8 cellular contexts compared by ENCODE assay signal in genomic region chr7:100603697-100604077, GRCh38. TPM values are rescaled to one million over a fixed set of nuclear protein-coding genes. Genes with fewer than 3 reads are reported as not detected.
A peak's percentile ranks its signal among the peaks of the same experiment; 100 is the strongest.
DNase-seq lines count a peak whose midpoint lies in the region; ATAC-seq and TF ChIP-seq lines count a peak whose summit lies in the region.

No MANE protein-coding gene starts in this region.

- CTCF ChIA-PET in activated CD4-positive, alpha-beta T cell treated with anti-CD3 and anti-CD28 coated beads, Interleukin-2, amount 10 ng/mL, durations not matched to agents 7 days and 5 days (lab: Charles Lee), result interaction anchor here (0.6 to 2.1 kb wide), 6 partner anchors 14 to 102 kb away, joined by 3 to 6 read pairs (median 5); partner anchors contain the start of genes FBXO24 and POP7

- in situ Hi-C loops in KBM-7 (cut with MboI; ENCODE audit: low pct_unique_long_range_greater_than_20kb, low sequenced_read_pairs), result no loop called here

- H3K27ac ChIP-seq in gastroesophageal sphincter, result peak overlapping the region; percentile 5 to 87 (median 83)

- no peak for TF ChIP-seq CTCF in gastroesophageal sphincter (IDR thresholded peaks at IDR 0.05)

- ATAC-seq in SK-N-SH treated with all-trans-retinoic acid at 6 μM for 48 hours (peak; percentile 18), gastroesophageal sphincter (no peak)

- H3K36me3 ChIP-seq in gastroesophageal sphincter, result no peaks in the 10 kb centered on the region

- POLR2A ChIA-PET in activated CD4-positive, alpha-beta T cell treated with anti-CD3 and anti-CD28 coated beads, Interleukin-2, amount 10 ng/mL, durations not matched to agents 7 days and 5 days (lab: Charles Lee), result interaction anchor here (1.1 kb wide), 1 partner anchor 17 kb away, joined by 3 read pairs; the partner anchor contains the start of genes FBXO24 and LRCH4

- H3K4me3 Mint-ChIP-seq in activated CD4-positive, alpha-beta T cell treated with anti-CD3 and anti-CD28 coated beads, Interleukin-2, amount 10 ng/mL, durations not matched to agents 7 days and 5 days, result peak overlapping the region; percentile 84

- H3K27ac Mint-ChIP-seq in activated CD4-positive, alpha-beta T cell treated with anti-CD3 and anti-CD28 coated beads, Interleukin-2, amount 10 ng/mL, durations not matched to agents 7 days and 5 days, result peak overlapping the region; percentile 88

- no peaks in the 10 kb centered on the region for H3K9me3 ChIP-seq in gastroesophageal sphincter

- H3K4me1 ChIP-seq in gastroesophageal sphincter, result peaks cover 0 to 43% (median 14%) of the 10 kb centered on the region in 3 donors

- peaks cover 43% of the 10 kb centered on the region for H3K4me1 Mint-ChIP-seq in activated CD4-positive, alpha-beta T cell treated with anti-CD3 and anti-CD28 coated beads, Interleukin-2, amount 10 ng/mL, durations not matched to agents 7 days and 5 days

- no peak for TF ChIP-seq EP300 in gastroesophageal sphincter (IDR thresholded peaks at IDR 0.05)

- H3K4me3 ChIP-seq in gastroesophageal sphincter, result peak overlapping the region; percentile 54 to 65
- peak overlapping the region; percentile 89 for H3K4me3 ChIP-seq in skeletal muscle cell (ENCODE audit: low read depth, low read length)

- DNase-seq in activated CD4-positive, alpha-beta T cell treated with anti-CD3 and anti-CD28 coated beads, Interleukin-2, amount 10 ng/mL, durations not matched to agents 7 days and 5 days, result no peak
- DNase-seq in activated CD4-positive, alpha-beta T cell treated with anti-CD3 and anti-CD28 coated beads for 4 hours, result no peak
- DNase-seq in skeletal muscle cell (ENCODE audit: low read depth), result no peak
- DNase-seq in NCI-H510A treated with DMSO at 0.1 percent for 48 hours (lab: John Stamatoyannopoulos, UW), result no peak
- DNase-seq in NCI-H446 treated with DMSO at 0.1 percent for 48 hours (lab: John Stamatoyannopoulos, UW), result no peak
- no peak for DNase-seq in KBM-7

- H3K27me3 ChIP-seq in gastroesophageal sphincter, result no peaks in the 10 kb centered on the region

- peaks cover 2% of the 10 kb centered on the region for H3K27me3 Mint-ChIP-seq in activated CD4-positive, alpha-beta T cell treated with anti-CD3 and anti-CD28 coated beads, Interleukin-2, amount 10 ng/mL, durations not matched to agents 7 days and 5 days

- no peak for TF ChIP-seq POLR2A in gastroesophageal sphincter (IDR thresholded peaks at IDR 0.05)

- H3K9me3 Mint-ChIP-seq in activated CD4-positive, alpha-beta T cell treated with anti-CD3 and anti-CD28 coated beads, Interleukin-2, amount 10 ng/mL, durations not matched to agents 7 days and 5 days, result no peaks in the 10 kb centered on the region

- WGBS in gastroesophageal sphincter (ENCODE audit: low coverage in 1 of 2), 2 donors, result 12 to 26% methylated on average over 4 to 6 of the region's 15 CpGs

- no peaks in the 10 kb centered on the region for H3K36me3 Mint-ChIP-seq in activated CD4-positive, alpha-beta T cell treated with anti-CD3 and anti-CD28 coated beads, Interleukin-2, amount 10 ng/mL, durations not matched to agents 7 days and 5 days (ENCODE audit: low read depth)

TF ChIP-seq in SK-N-SH treated with all-trans-retinoic acid at 6 μM for 48 hours, 23 proteins besides CTCF, POLR2A, EP300 and RAD21:
- TF ChIP-seq, protein P1, sequence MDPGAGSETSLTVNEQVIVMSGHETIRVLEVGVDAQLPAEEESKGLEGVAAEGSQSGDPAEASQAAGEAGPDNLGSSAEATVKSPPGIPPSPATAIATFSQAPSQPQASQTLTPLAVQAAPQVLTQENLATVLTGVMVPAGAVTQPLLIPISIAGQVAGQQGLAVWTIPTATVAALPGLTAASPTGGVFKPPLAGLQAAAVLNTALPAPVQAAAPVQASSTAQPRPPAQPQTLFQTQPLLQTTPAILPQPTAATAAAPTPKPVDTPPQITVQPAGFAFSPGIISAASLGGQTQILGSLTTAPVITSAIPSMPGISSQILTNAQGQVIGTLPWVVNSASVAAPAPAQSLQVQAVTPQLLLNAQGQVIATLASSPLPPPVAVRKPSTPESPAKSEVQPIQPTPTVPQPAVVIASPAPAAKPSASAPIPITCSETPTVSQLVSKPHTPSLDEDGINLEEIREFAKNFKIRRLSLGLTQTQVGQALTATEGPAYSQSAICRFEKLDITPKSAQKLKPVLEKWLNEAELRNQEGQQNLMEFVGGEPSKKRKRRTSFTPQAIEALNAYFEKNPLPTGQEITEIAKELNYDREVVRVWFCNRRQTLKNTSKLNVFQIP (CRISPR knock-in tag; IDR thresholded peaks at IDR 0.05; ENCODE audit: borderline replicate concordance, low read depth), result no peak
- TF ChIP-seq GLIS3 (CRISPR knock-in tag; IDR thresholded peaks at IDR 0.05), result no peak
- TF ChIP-seq CSDC2 (CRISPR knock-in tag; IDR thresholded peaks at IDR 0.05), result no peak
- TF ChIP-seq ESRRG (CRISPR knock-in tag; IDR thresholded peaks at IDR 0.05), result no peak
- 0 out of 2 replicates have a peak, but pooled peaks have one; percentile 27 for TF ChIP-seq ZFP3 (CRISPR knock-in tag; IDR thresholded peaks at IDR 0.05)
- no peak for TF ChIP-seq ZNF565 (CRISPR knock-in tag; conservative IDR thresholded peaks at IDR 0.05; ENCODE audit: low read depth)
- no peak for TF ChIP-seq CSRNP3 (CRISPR knock-in tag; IDR thresholded peaks at IDR 0.05)
- TF ChIP-seq OSR1 (CRISPR knock-in tag; IDR thresholded peaks at IDR 0.05), result no peak

RNA-seq across cellular contexts. Expression of gene PCOLCE, which starts 1.5 kb away (rescaled TPM):
- total RNA-seq in activated CD4-positive, alpha-beta T cell treated with anti-CD3 and anti-CD28 coated beads, Interleukin-2, amount 10 ng/mL, durations not matched to agents 7 days and 5 days, result 10 to 100 TPM; 17.3 to 18.3 TPM
- total RNA-seq in gastroesophageal sphincter, result 10 to 100 TPM in 3 of 4 donors, 1 to 10 TPM in 1; 6.8 to 42.5 (median 16.6) TPM

RNA-seq across cellular contexts. Expression of gene MOSPD3, which starts 8.7 kb away (rescaled TPM):
- 10 to 100 TPM; 59.7 to 66.7 TPM for total RNA-seq in activated CD4-positive, alpha-beta T cell treated with anti-CD3 and anti-CD28 coated beads, Interleukin-2, amount 10 ng/mL, durations not matched to agents 7 days and 5 days
- total RNA-seq in gastroesophageal sphincter, result 10 to 100 TPM in 3 of 4 donors, 1 to 10 TPM in 1; 6.2 to 13.4 (median 11.6) TPM

RNA-seq across cellular contexts. Expression of gene FBXO24, which starts 17.6 kb away (rescaled TPM):
- 1 to 10 TPM; 1.3 to 1.5 TPM for total RNA-seq in activated CD4-positive, alpha-beta T cell treated with anti-CD3 and anti-CD28 coated beads, Interleukin-2, amount 10 ng/mL, durations not matched to agents 7 days and 5 days
- 1 to 10 TPM in 2 of 4 donors, not detected in 2; 1.8 to 1.9 TPM for total RNA-seq in gastroesophageal sphincter

RNA-seq across cellular contexts. Expression of gene LRCH4, which starts 17.8 kb away (rescaled TPM):
- total RNA-seq in activated CD4-positive, alpha-beta T cell treated with anti-CD3 and anti-CD28 coated beads, Interleukin-2, amount 10 ng/mL, durations not matched to agents 7 days and 5 days, result 100 to 1,000 TPM; 189 to 217 TPM
- 10 to 100 TPM; 16.1 to 53.2 (median 50.0) TPM for total RNA-seq in gastroesophageal sphincter

RNA-seq across cellular contexts. Expression of gene SAP25, which starts 30.0 kb away (rescaled TPM):
- total RNA-seq in activated CD4-positive, alpha-beta T cell treated with anti-CD3 and anti-CD28 coated beads, Interleukin-2, amount 10 ng/mL, durations not matched to agents 7 days and 5 days, result 10 to 100 TPM; 34.6 to 36.1 TPM
- 1 to 10 TPM in 1 of 4 donors, not detected in 3; 5.6 TPM for total RNA-seq in gastroesophageal sphincter

Comparison
In these comparisons a context has a peak if more than half of its experiments do, and no peak if none do; other contexts are left out.
1. RNA of gene MOSPD3, which starts 8.7 kb away (total RNA-seq): 59.7 to 66.7 TPM in activated CD4-positive, alpha-beta T cell treated with anti-CD3 and anti-CD28 coated beads, Interleukin-2, amount 10 ng/mL, durations not matched to agents 7 days and 5 days; 6.2 to 13.4 TPM in gastroesophageal sphincter; every median in the first group is over 4 times any median in the second.